In the genomic region with DNA sequence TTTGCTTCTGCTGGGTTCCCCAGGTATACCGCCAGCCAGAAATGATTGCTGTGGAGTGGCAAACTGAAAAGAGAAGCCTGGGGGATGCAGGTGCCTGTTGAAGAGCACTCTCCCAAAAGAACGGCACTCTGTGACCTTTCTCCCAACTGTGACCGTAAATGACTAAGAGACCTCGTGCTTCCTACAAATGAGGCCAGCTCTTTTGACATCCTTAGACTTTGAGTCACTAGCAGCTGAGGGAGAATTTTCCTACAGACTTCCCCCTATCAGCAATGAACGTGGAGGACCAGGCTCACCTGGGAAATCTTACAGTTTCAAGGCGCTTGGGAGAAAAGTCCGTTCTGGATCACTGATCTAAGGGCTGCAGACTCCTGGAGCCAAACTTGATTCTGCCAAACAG, we compare ENCODE assay signal across 8 cellular contexts. TPM values are rescaled to one million over a fixed set of nuclear protein-coding genes. Genes with fewer than 3 reads are reported as not detected.
A peak's percentile ranks its signal among the peaks of the same experiment; 100 is the strongest.
DNase-seq lines count a peak whose midpoint lies in the region; ATAC-seq and TF ChIP-seq lines count a peak whose summit lies in the region.
"Had no signal": no experiment of that assay in that cellular context is flagged by ENCODE, and none has a peak within 500 bp of the region (broad histone marks: within the 10 kb centered on the region; RNA-seq: fewer than 3 reads in every experiment).

No MANE protein-coding gene starts in this region.

- no TSS peak for BruUV-seq in Panc1 (replicated peaks; lab: Mats Ljungman, UMichigan)

- no peak for TF ChIP-seq EP300 in gastroesophageal sphincter (IDR thresholded peaks at IDR 0.05)

- WGBS in gastroesophageal sphincter (ENCODE audit: low coverage in 1 of 2), 2 donors: 45 to 59% methylated on average over 2 to 5 of the region's 7 CpGs

- H3K27me3 ChIP-seq in Panc1 (ENCODE audit: control insufficient read depth, insufficient read depth, low read length) (0 out of 2 replicates have a peak, but pooled peaks cover 2% of the 10 kb centered on the region), gastroesophageal sphincter (no peaks in the 10 kb centered on the region)

- H3K9me3 ChIP-seq in HEK293 (ENCODE audit: control insufficient read depth, insufficient read depth, low read depth, low read length) (no peaks in the 10 kb centered on the region), Panc1 (ENCODE audit: control insufficient read depth, insufficient read depth, low read depth, low read length) (no peaks in the 10 kb centered on the region), gastroesophageal sphincter (no peaks in the 10 kb centered on the region)
- H3K9me3 ChIP-seq: psoas muscle had no signal

- POLR2A ChIA-PET in HEK293 (lab: Yijun Ruan, JAX) (no interaction called here), Panc1 (lab: Charles Lee) (no interaction called here)

- H3K4me1 ChIP-seq in HEK293 (ENCODE audit: control insufficient read depth, insufficient read depth, low read length) (peaks cover 3% of the 10 kb centered on the region; the same call in 1 of the 2 replicates), Panc1 (ENCODE audit: control insufficient read depth, insufficient read depth, low read length) (no peaks in the 10 kb centered on the region), gastroesophageal sphincter (no peaks in the 10 kb centered on the region)
- H3K4me1 ChIP-seq: psoas muscle had no signal

- intact Hi-C loops in Panc1 (cut with micrococcal nuclease; ENCODE audit: unreplicated experiment) (no loop called here), sciatic nerve (cut with DNase I) (no loop called here)

- H3K4me3 ChIP-seq in HEK293 (ENCODE audit: low read depth, low read length) (no peak overlapping the region), Panc1 (ENCODE audit: low read depth in 2 of 2, low read length in 2 of 2) (no peak overlapping the region), gastroesophageal sphincter (no peak overlapping the region)
- H3K4me3 ChIP-seq: psoas muscle had no signal

- CTCF ChIA-PET in HEK293 (lab: Yijun Ruan, JAX): interaction anchor here (0.9 kb wide), 1 partner anchor 36 kb away, joined by 3 read pairs; no protein-coding TSS in a partner anchor
- CTCF ChIA-PET in Panc1 (lab: Charles Lee): no interaction called here

- no peaks in the 10 kb centered on the region for H3K36me3 ChIP-seq in HEK293 (ENCODE audit: control insufficient read depth in 2 of 2, insufficient read depth in 1 of 2, low read length in 2 of 2)
- H3K36me3 ChIP-seq in Panc1 (ENCODE audit: control insufficient read depth, insufficient read depth, low read length): no peaks in the 10 kb centered on the region
- no peaks in the 10 kb centered on the region for H3K36me3 ChIP-seq in gastroesophageal sphincter

- ATAC-seq in Panc1: no peak
- peak; percentile 57 for ATAC-seq in gastroesophageal sphincter
- peak; percentile 49 for ATAC-seq in sciatic nerve
- ATAC-seq: psoas muscle had no signal

- DNase-seq in Panc1 (ENCODE audit: low read depth, low spot score) (peak; percentile 28), sciatic nerve (ENCODE audit: low spot score) (no peak), OCI-M1 (lab: John Stamatoyannopoulos, UW) (no peak), KBM-7 (no peak)
- DNase-seq in activated naive CD4-positive, alpha-beta T cell treated with anti-CD3 and anti-CD28 coated beads, Interleukin-2, amount 50 U/mL, for 16 hours: no peak
- DNase-seq: psoas muscle had no signal

- in situ Hi-C loops in Panc1 (cut with HindIII; ENCODE audit: low pct_unique_long_range_greater_than_20kb, low sequenced_read_pairs): no loop called here
- in situ Hi-C loops in KBM-7 (cut with MboI; ENCODE audit: low pct_unique_long_range_greater_than_20kb, low sequenced_read_pairs): no loop called here

- TF ChIP-seq POLR2A in gastroesophageal sphincter (IDR thresholded peaks at IDR 0.05): no peak

- no peak overlapping the region for H3K27ac ChIP-seq in HEK293 (ENCODE audit: extremely low read depth, low read depth, low read length)
- no peak overlapping the region for H3K27ac ChIP-seq in Panc1 (ENCODE audit: low read length)
- H3K27ac ChIP-seq in gastroesophageal sphincter: no peak overlapping the region
- H3K27ac ChIP-seq: psoas muscle had no signal

- no peak for TF ChIP-seq CTCF in HEK293 (tag by site-specific recombination; IDR thresholded peaks at IDR 0.05)
- no peak for TF ChIP-seq CTCF in Panc1 (IDR thresholded peaks at IDR 0.05)
- no peak for TF ChIP-seq CTCF in gastroesophageal sphincter (IDR thresholded peaks at IDR 0.05)

TF ChIP-seq in HEK293, 187 proteins besides CTCF, POLR2A, EP300 and RAD21:
- TF ChIP-seq SCRT2 (tag by site-specific recombination; IDR thresholded peaks at IDR 0.05): 0 out of 2 replicates have a peak, but pooled peaks have one; percentile 14
- TF ChIP-seq ZSCAN30 (tag by site-specific recombination; IDR thresholded peaks at IDR 0.05): no peak
- TF ChIP-seq KLF7 (tag by site-specific recombination; IDR thresholded peaks at IDR 0.05; ENCODE audit: borderline replicate concordance): no peak

RNA-seq across cellular contexts. Expression of gene AQP9, which starts 8.6 kb away (rescaled TPM):
- total RNA-seq in Panc1 (2021; ENCODE audit: unreplicated experiment) (not detected), gastroesophageal sphincter (1 to 10 TPM in 2 of 4 donors, under 1 TPM in 1, not detected in 1; 0.50 to 5.1 (median 3.0) TPM), sciatic nerve (9.3 TPM)
- not detected for polyA plus RNA-seq in Panc1 (2012; ENCODE audit: insufficient read length)
